ENCODE assay signal across 3 cellular contexts in genomic region chr9:31637861-31638260, GRCh38.
"Had no signal": no experiment of that assay in that cellular context is flagged by ENCODE, and none has a peak within 500 bp of the region (broad histone marks: within the 10 kb centered on the region; RNA-seq: fewer than 3 reads in every experiment).

No MANE protein-coding gene starts in this region.

- DNase-seq: GDM1, GF-D8 had no signal

- H3K4me3 ChIP-seq: GM12878 had no signal

- ATAC-seq: GM12878 had no signal
